Comparison of ENCODE assay signal across 4 cellular contexts in the genomic region with DNA sequence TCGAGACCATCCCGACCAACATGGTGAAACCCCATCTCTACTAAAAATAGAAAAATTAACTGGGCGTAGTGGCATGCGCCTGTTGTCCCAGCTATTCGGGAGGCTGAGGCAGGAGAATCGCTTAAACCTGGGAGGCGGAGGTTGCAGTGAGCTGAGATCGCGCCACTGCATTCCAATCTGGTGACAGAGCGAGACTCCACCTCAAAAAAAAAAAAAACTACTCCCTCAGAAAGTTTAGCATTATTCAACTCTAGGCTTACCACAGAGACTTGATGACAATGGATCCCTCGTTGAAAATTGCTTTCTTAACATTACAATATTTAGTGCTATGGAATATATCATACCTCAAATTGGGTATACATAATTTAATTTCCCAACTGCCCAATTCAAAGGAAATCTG. TPM values are rescaled to one million over a fixed set of nuclear protein-coding genes. Genes with fewer than 3 reads are reported as not detected.
"Had no signal": no experiment of that assay in that cellular context is flagged by ENCODE, and none has a peak within 500 bp of the region (broad histone marks: within the 10 kb centered on the region; RNA-seq: fewer than 3 reads in every experiment).

No MANE protein-coding gene starts in this region.

RNA-seq across cellular contexts. Expression of gene TSHR, which starts 43.4 kb away (rescaled TPM):
- total RNA-seq: PC-9, Right ventricle myocardium inferior, RPMI7951, SK-MEL-5 had no signal
